Comparison of ENCODE assay signal across 9 cellular contexts in genomic region chr3:66481071-66482001, GRCh38. TPM values are rescaled to one million over a fixed set of nuclear protein-coding genes. Genes with fewer than 3 reads are reported as not detected.
A peak's percentile ranks its signal among the peaks of the same experiment; 100 is the strongest.
DNase-seq lines count a peak whose midpoint lies in the region; ATAC-seq, FAIRE-seq and TF ChIP-seq lines count a peak whose summit lies in the region.
"Had no signal": no experiment of that assay in that cellular context is flagged by ENCODE, and none has a peak within 500 bp of the region (broad histone marks: within the 10 kb centered on the region; RNA-seq: fewer than 3 reads in every experiment).

No MANE protein-coding gene starts in this region.

- peak; percentile 37 for ATAC-seq in GM18907 (IDR thresholded peaks at IDR 0.05; ENCODE audit: unreplicated experiment)
- ATAC-seq: foreskin keratinocyte had no signal

- H3F3A ChIP-seq in smooth muscle cell (ENCODE audit: low read depth): peaks cover 15% of the 10 kb centered on the region

- no peak overlapping the region for H4K91ac ChIP-seq in H1 (replicated peaks; ENCODE audit: insufficient read length, low read length)
- H4K91ac ChIP-seq in trophoblast cell (ENCODE audit: low read depth, low read length): no peak overlapping the region

- no peak for TF ChIP-seq POLR2A in H1 (IDR thresholded peaks at IDR 0.05; ENCODE audit: control extremely low read depth in 1 of 2, low read depth in 2 of 2, low read length in 2 of 2)

- H3K23me2 ChIP-seq in H1 (ENCODE audit: low read depth, low read length): no peaks in the 10 kb centered on the region

- H4K12ac ChIP-seq in trophoblast cell (ENCODE audit: low read depth, low read length): no peak overlapping the region

- H3K18ac ChIP-seq in H1 (ENCODE audit: extremely low read depth, low read length) (no peak overlapping the region), trophoblast cell (ENCODE audit: low read length) (no peak overlapping the region)

- H2AFZ ChIP-seq in KMS-11 (ENCODE audit: low read depth) (no peak overlapping the region), H1 (ENCODE audit: low read length) (no peak overlapping the region), smooth muscle cell (ENCODE audit: low read depth) (no peak overlapping the region), trophoblast cell (ENCODE audit: insufficient read depth, low read length, poor library complexity) (no peak overlapping the region)

- peak overlapping the region; percentile 97 for H3K4me2 ChIP-seq in KMS-11
- H3K4me2 ChIP-seq in H1 (ENCODE audit: insufficient read depth in 1 of 2, low read depth in 2 of 2, low read length in 2 of 2): peak overlapping the region in 1 of 2 experiments; percentile 12; a peak in 1 of 4 replicates
- peak overlapping the region; percentile 65 for H3K4me2 ChIP-seq in smooth muscle cell
- no peak overlapping the region for H3K4me2 ChIP-seq in trophoblast cell (ENCODE audit: low read length)

- H3K27me3 ChIP-seq in KMS-11 (ENCODE audit: insufficient read depth, low read depth) (no peaks in the 10 kb centered on the region), H1 (replicated peaks in 1 of 4; ENCODE audit: control insufficient read depth in 3 of 4, extremely low read depth in 1 of 4, insufficient read depth in 3 of 4, low read length in 3 of 4) (no peaks in the 10 kb centered on the region), smooth muscle cell (ENCODE audit: low read depth) (no peaks in the 10 kb centered on the region), trophoblast cell (ENCODE audit: insufficient read depth, low read length) (no peaks in the 10 kb centered on the region), HAP-1 (ENCODE audit: low read depth) (no peaks in the 10 kb centered on the region)
- H3K27me3 ChIP-seq: foreskin keratinocyte had no signal

- H3K79me2 ChIP-seq in KMS-11 (ENCODE audit: insufficient read depth, low read depth): peaks cover 100% of the 10 kb centered on the region
- peaks cover 71 to 100% of the 10 kb centered on the region in 2 experiments for H3K79me2 ChIP-seq in H1 (ENCODE audit: control insufficient read depth in 1 of 2, insufficient read depth in 2 of 2, low read length in 2 of 2)
- H3K79me2 ChIP-seq in smooth muscle cell (ENCODE audit: low read depth): peaks cover 64% of the 10 kb centered on the region
- no peaks in the 10 kb centered on the region for H3K79me2 ChIP-seq in trophoblast cell (ENCODE audit: control insufficient read depth, insufficient read depth, low read length, poor library complexity)

- POLR2A ChIA-PET in H1 (lab: Charles Lee; ENCODE audit: partially characterized antibody): interaction anchor here (1.0 to 2.5 kb wide), 6 partner anchors 9 to 103 kb away, joined by 3 to 9 read pairs (median 4); no protein-coding TSS in a partner anchor

- no peak overlapping the region for H4K8ac ChIP-seq in H1 (ENCODE audit: extremely low read depth, insufficient read depth, low read length)
- H4K8ac ChIP-seq in trophoblast cell (ENCODE audit: low read depth, low read length): no peak overlapping the region

- 83% methylated on average over 13 of the region's 13 CpGs; no CpG with 5 or more reads in 1 of the 2 experiments for WGBS in H1 (ENCODE audit: extremely low coverage in 1 of 2, insufficient coverage in 1 of 2, insufficient read length in 1 of 2, insufficient replicate concordance in 2 of 2, low coverage in 1 of 2, low lambda C conversion rate in 2 of 2, missing lambda C conversion rate in 1 of 2), 2 experiments
- WGBS in smooth muscle cell (ENCODE audit: low lambda C conversion rate): 65% methylated on average over 13 of the region's 13 CpGs
- WGBS in trophoblast cell (ENCODE audit: extremely low coverage, insufficient coverage, insufficient read length): no CpG with 5 or more reads among the region's 13 CpGs

- H2BK5ac ChIP-seq in H1 (ENCODE audit: low read depth, low read length) (no peak overlapping the region), trophoblast cell (ENCODE audit: low read depth, low read length, poor library complexity) (no peak overlapping the region)

- H3K23ac ChIP-seq in H1 (ENCODE audit: insufficient read length): no peak overlapping the region
- H3K23ac ChIP-seq in trophoblast cell (ENCODE audit: low read length): no peak overlapping the region

- H2AK5ac ChIP-seq in H1 (ENCODE audit: low read depth, low read length) (peak overlapping the region; percentile 72; the same call in 1 of the 2 replicates), trophoblast cell (ENCODE audit: low read length) (no peak overlapping the region)

- H2BK120ac ChIP-seq in H1 (replicated peaks; ENCODE audit: low read depth, low read length) (no peak overlapping the region), trophoblast cell (ENCODE audit: insufficient read depth, low read length, poor library complexity) (no peak overlapping the region)

- H3K79me1 ChIP-seq in H1 (ENCODE audit: low read depth, low read length) (peaks cover 35% of the 10 kb centered on the region), trophoblast cell (ENCODE audit: low read length) (no peaks in the 10 kb centered on the region)

- no peaks in the 10 kb centered on the region for H3K9me3 ChIP-seq in H1 (ENCODE audit: insufficient read depth in 2 of 2, low read depth in 1 of 2, low read length in 1 of 2)
- H3K9me3 ChIP-seq in smooth muscle cell (replicated peaks; ENCODE audit: low read depth): no peaks in the 10 kb centered on the region
- H3K9me3 ChIP-seq in trophoblast cell (ENCODE audit: insufficient read depth, low read depth, low read length): peaks cover 2% of the 10 kb centered on the region
- H3K9me3 ChIP-seq in HAP-1: 0 out of 2 replicates have a peak, but pooled peaks cover 4% of the 10 kb centered on the region

- no peak for TF ChIP-seq RAD21 in H1 (IDR thresholded peaks at IDR 0.05 in 1 of 2, conservative IDR thresholded peaks at IDR 0.05 in 1 of 2; ENCODE audit: low read depth in 2 of 2, low read length in 2 of 2)

- peak overlapping the region; percentile 60 for H3K4me3 ChIP-seq in KMS-11 (IDR thresholded peaks at IDR 0.05; ENCODE audit: insufficient read depth, low read depth, low read length)
- no peak overlapping the region for H3K4me3 ChIP-seq in H1 (ENCODE audit: extremely low read depth in 1 of 4, insufficient read depth in 2 of 4, low read depth in 3 of 4, low read length in 4 of 4)
- H3K4me3 ChIP-seq in smooth muscle cell: no peak overlapping the region
- no peak overlapping the region for H3K4me3 ChIP-seq in trophoblast cell (ENCODE audit: low read depth, low read length)
- no peak overlapping the region for H3K4me3 ChIP-seq in HAP-1

- H3K27ac ChIP-seq in KMS-11 (peak overlapping the region; percentile 85), H1 (ENCODE audit: low read depth, low read length) (no peak overlapping the region), smooth muscle cell (ENCODE audit: low read depth) (peak overlapping the region; percentile 91), trophoblast cell (ENCODE audit: low read depth, low read length) (no peak overlapping the region)
- H3K27ac ChIP-seq: foreskin keratinocyte had no signal

- no peak overlapping the region for H3K4ac ChIP-seq in H1 (replicated peaks; ENCODE audit: insufficient read length, low read depth, low read length)
- H3K4ac ChIP-seq in trophoblast cell (ENCODE audit: low read depth, low read length): no peak overlapping the region

- no peak for DNase-seq in H1 (ENCODE audit: low read depth in 1 of 2, low spot score in 2 of 2)
- no peak for DNase-seq in smooth muscle cell (lab: John Stamatoyannopoulos, UW; ENCODE audit: unreplicated experiment)
- no peak for DNase-seq in trophoblast cell
- DNase-seq in HAP-1 (ENCODE audit: low spot score in 2 of 2): no peak
- no peak for DNase-seq in NCI-H1092 (lab: John Stamatoyannopoulos, UW)
- no peak for DNase-seq in stimulated activated CD4-positive, alpha-beta T cell treated with anti-CD3 and anti-CD28 coated beads, Interleukin-2, amount 100 ng/mL, for 48 hours
- DNase-seq: foreskin keratinocyte had no signal

- no peak for FAIRE-seq in H1 (lab: Jason Lieb, UNC)

- peaks cover 10% of the 10 kb centered on the region; the same call in 1 of the 2 replicates for H4K20me1 ChIP-seq in KMS-11 (ENCODE audit: insufficient read depth)
- peaks cover 43 to 53% of the 10 kb centered on the region in 2 experiments for H4K20me1 ChIP-seq in H1 (replicated peaks in 1 of 2; ENCODE audit: control insufficient read depth in 1 of 2, insufficient read depth in 2 of 2, low read length in 2 of 2)
- H4K20me1 ChIP-seq in smooth muscle cell (ENCODE audit: low read depth): no peaks in the 10 kb centered on the region

- H3K9ac ChIP-seq in KMS-11: peak overlapping the region; percentile 13; the same call in 1 of the 2 replicates
- H3K9ac ChIP-seq in H1 (replicated peaks in 1 of 4; ENCODE audit: extremely low read depth in 1 of 4, low read depth in 3 of 4, low read length in 3 of 4): no peak overlapping the region
- no peak overlapping the region for H3K9ac ChIP-seq in smooth muscle cell (ENCODE audit: low read depth)
- no peak overlapping the region for H3K9ac ChIP-seq in trophoblast cell (ENCODE audit: low read length)

- in situ Hi-C loops in HAP-1 (cut with MboI; ENCODE audit: low sequenced_read_pairs): no loop called here

- no peak overlapping the region for H2BK12ac ChIP-seq in H1 (ENCODE audit: low read depth, low read length)
- H2BK12ac ChIP-seq in trophoblast cell (ENCODE audit: low read length): no peak overlapping the region

- no peak overlapping the region for H4K5ac ChIP-seq in H1 (ENCODE audit: insufficient read length, low read depth, low read length)

- peaks cover 97% of the 10 kb centered on the region for H3K4me1 ChIP-seq in KMS-11 (ENCODE audit: low read depth, poor library complexity, severe bottlenecking)
- H3K4me1 ChIP-seq in H1 (replicated peaks in 1 of 4; ENCODE audit: control insufficient read depth in 3 of 4, insufficient read depth in 4 of 4, low read length in 3 of 4): peaks cover 11 to 77% (median 50%) of the 10 kb centered on the region in 4 experiments
- peaks cover 84% of the 10 kb centered on the region for H3K4me1 ChIP-seq in smooth muscle cell (ENCODE audit: low read depth)
- H3K4me1 ChIP-seq in trophoblast cell (ENCODE audit: control insufficient read depth in 1 of 2, insufficient read depth in 2 of 2, low read length in 2 of 2): no peaks in the 10 kb centered on the region
- H3K4me1 ChIP-seq in HAP-1: peaks cover 9% of the 10 kb centered on the region
- H3K4me1 ChIP-seq: foreskin keratinocyte had no signal

- TF ChIP-seq CTCF in KMS-11 (conservative IDR thresholded peaks at IDR 0.05; ENCODE audit: low read depth, low read length) (no peak), H1 (IDR thresholded peaks at IDR 0.05; ENCODE audit: control extremely low read depth in 1 of 3, insufficient read depth in 1 of 3, low read depth in 1 of 3, low read length in 3 of 3) (no peak), smooth muscle cell (IDR thresholded peaks at IDR 0.05; ENCODE audit: borderline replicate concordance, insufficient read depth, poor library complexity, severe bottlenecking) (no peak)

- CTCF ChIA-PET in H1 (lab: Charles Lee; ENCODE audit: partially characterized antibody): interaction anchor here (0.7 to 1.4 kb wide), 3 partner anchors 9 to 103 kb away, joined by 3 to 4 read pairs (median 3); no protein-coding TSS in a partner anchor

- H2BK20ac ChIP-seq in H1 (ENCODE audit: low read length): no peak overlapping the region

- H3K14ac ChIP-seq in H1 (ENCODE audit: insufficient read length) (no peak overlapping the region), trophoblast cell (ENCODE audit: low read length) (no peak overlapping the region)

- TF ChIP-seq EP300 in H1 (IDR thresholded peaks at IDR 0.05; ENCODE audit: borderline replicate concordance in 1 of 2, low read depth in 2 of 2, low read length in 2 of 2): no peak

- H3K36me3 ChIP-seq in KMS-11 (ENCODE audit: insufficient read depth): no peaks in the 10 kb centered on the region
- no peaks in the 10 kb centered on the region for H3K36me3 ChIP-seq in H1 (ENCODE audit: control insufficient read depth in 2 of 4, insufficient read depth in 4 of 4, low read length in 3 of 4)
- no peaks in the 10 kb centered on the region for H3K36me3 ChIP-seq in smooth muscle cell (ENCODE audit: low read depth)
- no peaks in the 10 kb centered on the region for H3K36me3 ChIP-seq in trophoblast cell (ENCODE audit: control insufficient read depth in 1 of 2, insufficient read depth in 2 of 2, low read length in 2 of 2)
- no peaks in the 10 kb centered on the region for H3K36me3 ChIP-seq in HAP-1 (replicated peaks)

- no peak overlapping the region for H2BK15ac ChIP-seq in H1 (ENCODE audit: low read length)

- no peak overlapping the region for H3K56ac ChIP-seq in H1 (replicated peaks; ENCODE audit: insufficient read length, low read depth, low read length)

RNA-seq across cellular contexts. Expression of gene LRIG1, which starts 19.5 kb away (rescaled TPM):
- 78.1 and 86.8 TPM in 2 replicates for total RNA-seq in H1 (2021; fragmentation: NEBNext Ultra II Directional; extraction: Animal tissue kit (Norgen Biotek cat#: 25700))
- polyA plus RNA-seq in H1 (2011; rRNA removed) (88.7 and 94.1 TPM in 2 replicates), smooth muscle cell (22.9 and 31.3 TPM in 2 replicates)
- polyA plus RNA-seq in H1 (2011; cell fraction: cytosol; rRNA removed): 87.8 TPM
- polyA plus RNA-seq in H1 (2011; cell fraction: nucleus; rRNA removed): 241 TPM
- polyA plus RNA-seq in H1 (2012, experiment 1 of 2): 76.9 to 126 TPM (median 101 TPM) in 4 replicates
- 35.9 TPM for polyA plus RNA-seq in H1 (2012, experiment 2 of 2)
- polyA plus RNA-seq in H1 (2013, experiment 1 of 2): 95.4 TPM
- polyA plus RNA-seq in H1 (2013, experiment 2 of 2): 95.1 TPM
- polyA minus RNA-seq in H1 (2011; rRNA and poly(A)+ RNA removed): 291 and 398 TPM in 2 replicates
- polyA minus RNA-seq in H1 (2011; cell fraction: cytosol; rRNA and poly(A)+ RNA removed): 82.9 TPM
- polyA minus RNA-seq in H1 (2011; cell fraction: nucleus; rRNA and poly(A)+ RNA removed): 139 TPM
- 26.5 and 28.1 TPM in 2 replicates for total RNA-seq in smooth muscle cell
- polyA plus RNA-seq in trophoblast cell (2013): 0.33 and 0.42 TPM in 2 replicates

Comparison
In these comparisons a context has a peak if more than half of its experiments do, and no peak if none do; other contexts are left out.
1. H3K27ac ChIP-seq: peak in KMS-11 (single experiment) and smooth muscle cell (single experiment); none in H1 (single experiment) and trophoblast cell (single experiment).